In the genomic region with DNA sequence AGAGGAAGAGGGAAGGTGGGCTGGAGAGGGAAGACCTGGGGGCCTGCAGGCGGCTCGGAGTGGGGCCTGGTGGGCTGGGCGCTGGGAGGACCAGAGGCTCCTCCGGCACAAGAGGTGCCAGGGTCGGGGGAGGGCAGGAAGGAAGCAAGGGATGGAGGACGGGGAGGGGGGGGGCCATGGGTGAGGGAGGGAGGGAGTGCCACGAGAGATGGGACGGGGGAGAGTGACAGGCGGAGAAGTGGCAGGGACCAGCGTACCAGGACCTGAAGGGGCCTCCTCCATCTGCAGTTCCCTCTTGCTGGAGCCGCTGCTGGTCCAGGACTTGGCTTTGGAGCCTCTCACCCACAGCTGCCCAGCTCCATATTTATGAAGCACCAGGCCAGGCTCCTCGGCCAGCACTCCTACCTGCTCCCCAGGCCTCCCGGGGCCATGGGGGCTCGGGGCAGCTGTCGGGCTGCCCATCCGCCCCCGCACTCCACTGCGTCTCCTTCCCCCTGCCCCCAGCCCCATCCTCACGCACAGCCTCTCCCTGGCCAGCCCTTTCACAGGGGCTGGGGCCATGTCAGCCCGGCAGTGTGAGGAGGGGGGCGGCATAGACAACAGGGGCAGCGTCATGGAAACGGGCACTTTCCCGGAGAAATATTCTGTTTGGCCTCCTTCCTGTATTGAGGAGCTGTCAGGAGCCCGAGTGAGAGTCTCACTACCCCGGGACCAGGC, we compare ENCODE assay signal across 15 cellular contexts.
A peak's percentile ranks its signal among the peaks of the same experiment; 100 is the strongest.
DNase-seq lines count a peak whose midpoint lies in the region; FAIRE-seq and TF ChIP-seq lines count a peak whose summit lies in the region.
"Had no signal": no experiment of that assay in that cellular context is flagged by ENCODE, and none has a peak within 500 bp of the region (broad histone marks: within the 10 kb centered on the region; RNA-seq: fewer than 3 reads in every experiment).

No MANE protein-coding gene starts in this region.

- H3K4me3 ChIP-seq in right atrium auricular region: no peak overlapping the region
- H3K4me3 ChIP-seq in left ventricle myocardium inferior: no peak overlapping the region
- H3K4me3 ChIP-seq in H1 (ENCODE audit: extremely low read depth in 1 of 4, insufficient read depth in 2 of 4, low read depth in 3 of 4, low read length in 4 of 4): peak overlapping the region in 1 of 4 experiments; percentile 33; a peak in 2 of 8 replicates
- H3K4me3 ChIP-seq: A549, SK-N-MC had no signal

- DNase-seq in right atrium auricular region (ENCODE audit: low spot score) (no peak), left ventricle myocardium inferior (no peak), H1 (ENCODE audit: low read depth in 1 of 2, low spot score in 2 of 2) (no peak), nephron progenitor cell (peak; percentile 41), NCI-H69 (lab: John Stamatoyannopoulos, UW) (no peak), GM03348 (ENCODE audit: low spot score) (no peak), NCI-H1092 treated with DMSO at 0.1 percent for 48 hours (lab: John Stamatoyannopoulos, UW) (no peak)
- DNase-seq in activated naive CD4-positive, alpha-beta T cell treated with anti-CD3 and anti-CD28 coated beads for 36 hours: no peak
- DNase-seq: GF-D8, NCI-H1930, NCI-H2171, NCI-H446 had no signal

- H3K9me3 ChIP-seq in right atrium auricular region (no peaks in the 10 kb centered on the region), left ventricle myocardium inferior (replicated peaks) (no peaks in the 10 kb centered on the region), H1 (ENCODE audit: insufficient read depth in 2 of 2, low read depth in 1 of 2, low read length in 1 of 2) (no peaks in the 10 kb centered on the region)
- H3K9me3 ChIP-seq: A549 had no signal

- H3K36me3 ChIP-seq in right atrium auricular region: no peaks in the 10 kb centered on the region
- peaks cover under 1% of the 10 kb centered on the region for H3K36me3 ChIP-seq in left ventricle myocardium inferior
- no peaks in the 10 kb centered on the region for H3K36me3 ChIP-seq in H1 (ENCODE audit: control insufficient read depth in 2 of 4, insufficient read depth in 4 of 4, low read length in 3 of 4)

- no peak overlapping the region; the same call in 1 of the 2 replicates for H3K18ac ChIP-seq in H1 (ENCODE audit: extremely low read depth, low read length)

- no peak for TF ChIP-seq RAD21 in H1 (IDR thresholded peaks at IDR 0.05 in 1 of 2, conservative IDR thresholded peaks at IDR 0.05 in 1 of 2; ENCODE audit: low read depth in 2 of 2, low read length in 2 of 2)

- H3K27me3 Mint-ChIP-seq in nephron progenitor cell (ENCODE audit: low read depth, poor library complexity): peaks cover 87% of the 10 kb centered on the region
- no peaks in the 10 kb centered on the region for H3K27me3 Mint-ChIP-seq in activated naive CD4-positive, alpha-beta T cell treated with anti-CD3 and anti-CD28 coated beads for 36 hours (ENCODE audit: low read depth)

- H3K4me2 ChIP-seq in H1 (ENCODE audit: insufficient read depth in 1 of 2, low read depth in 2 of 2, low read length in 2 of 2): peak overlapping the region; percentile 30 to 46; a peak in 3 of 4 replicates
- H3K4me2 ChIP-seq: A549 had no signal

- peaks cover 4% of the 10 kb centered on the region; the same call in 1 of the 2 replicates for H3K23me2 ChIP-seq in H1 (ENCODE audit: low read depth, low read length)

- no peak overlapping the region for H2AK5ac ChIP-seq in H1 (ENCODE audit: low read depth, low read length)

- H4K20me1 ChIP-seq in H1 (replicated peaks in 1 of 2; ENCODE audit: control insufficient read depth in 1 of 2, insufficient read depth in 2 of 2, low read length in 2 of 2): no peaks in the 10 kb centered on the region

- no peak for FAIRE-seq in H1 (lab: Jason Lieb, UNC)
- FAIRE-seq: A549 had no signal

- peak overlapping the region; percentile 24; the same call in 1 of the 2 replicates for H2BK5ac ChIP-seq in H1 (ENCODE audit: low read depth, low read length)

- intact Hi-C loops in left ventricle myocardium inferior (cut with micrococcal nuclease): no loop called here
- intact Hi-C loops in activated naive CD4-positive, alpha-beta T cell treated with anti-CD3 and anti-CD28 coated beads for 36 hours (cut with micrococcal nuclease): no loop called here

- H3K27me3 ChIP-seq in right atrium auricular region: no peaks in the 10 kb centered on the region
- H3K27me3 ChIP-seq in left ventricle myocardium inferior (ENCODE audit: low read depth): peaks cover 5% of the 10 kb centered on the region
- peaks cover 0 to 4% (median 1%) of the 10 kb centered on the region in 4 experiments; a peak in 2 of 7 replicates for H3K27me3 ChIP-seq in H1 (replicated peaks in 1 of 4; ENCODE audit: control insufficient read depth in 3 of 4, extremely low read depth in 1 of 4, insufficient read depth in 3 of 4, low read length in 3 of 4)

- TF ChIP-seq CTCF in right atrium auricular region (IDR thresholded peaks at IDR 0.05) (no peak), left ventricle myocardium inferior (IDR thresholded peaks at IDR 0.05; ENCODE audit: borderline replicate concordance) (no peak), H1 (IDR thresholded peaks at IDR 0.05; ENCODE audit: control extremely low read depth in 1 of 3, insufficient read depth in 1 of 3, low read depth in 1 of 3, low read length in 3 of 3) (no peak), nephron progenitor cell (IDR thresholded peaks at IDR 0.05) (no peak)

- no peak overlapping the region for H3K23ac ChIP-seq in H1 (ENCODE audit: insufficient read length)

- no peak overlapping the region for H3K56ac ChIP-seq in H1 (replicated peaks; ENCODE audit: insufficient read length, low read depth, low read length)

- no peak overlapping the region for H2AFZ ChIP-seq in H1 (ENCODE audit: low read length)

- H4K5ac ChIP-seq in H1 (ENCODE audit: insufficient read length, low read depth, low read length): no peak overlapping the region

- H2BK20ac ChIP-seq in H1 (ENCODE audit: low read length): no peak overlapping the region

- H3K27ac Mint-ChIP-seq in nephron progenitor cell: no peak overlapping the region
- H3K27ac Mint-ChIP-seq in activated naive CD4-positive, alpha-beta T cell treated with anti-CD3 and anti-CD28 coated beads for 36 hours: no peak overlapping the region
- H3K27ac Mint-ChIP-seq: IgD-negative memory B cell had no signal

- peak overlapping the region; percentile 58 for H3K4me3 Mint-ChIP-seq in nephron progenitor cell
- no peak overlapping the region for H3K4me3 Mint-ChIP-seq in activated naive CD4-positive, alpha-beta T cell treated with anti-CD3 and anti-CD28 coated beads for 36 hours
- H3K4me3 Mint-ChIP-seq: IgD-negative memory B cell had no signal

- peak overlapping the region; percentile 47 for H4K91ac ChIP-seq in H1 (replicated peaks; ENCODE audit: insufficient read length, low read length)

- H3K4me1 ChIP-seq in right atrium auricular region (peaks cover 0 to 58% of the 10 kb centered on the region in 2 donors), left ventricle myocardium inferior (peaks cover 70% of the 10 kb centered on the region), H1 (replicated peaks in 1 of 4; ENCODE audit: control insufficient read depth in 3 of 4, insufficient read depth in 4 of 4, low read length in 3 of 4) (peaks cover 2 to 35% (median 17%) of the 10 kb centered on the region in 4 experiments)
- H3K4me1 ChIP-seq: A549 had no signal

- POLR2A ChIA-PET in H1 (lab: Charles Lee; ENCODE audit: partially characterized antibody): interaction anchor here (0.7 kb wide), 1 partner anchor 72 kb away, joined by 3 read pairs; no protein-coding TSS in a partner anchor

- TF ChIP-seq POLR2A in H1 (IDR thresholded peaks at IDR 0.05; ENCODE audit: control extremely low read depth in 1 of 2, low read depth in 2 of 2, low read length in 2 of 2): no peak

- CTCF ChIA-PET in H1 (lab: Charles Lee; ENCODE audit: partially characterized antibody): no interaction called here
- CTCF ChIA-PET in activated naive CD4-positive, alpha-beta T cell treated with anti-CD3 and anti-CD28 coated beads for 36 hours (lab: Charles Lee): no interaction called here

- H3K4ac ChIP-seq in H1 (replicated peaks; ENCODE audit: insufficient read length, low read depth, low read length): no peak overlapping the region

- H2BK120ac ChIP-seq in H1 (replicated peaks; ENCODE audit: low read depth, low read length): no peak overlapping the region

- no peak overlapping the region for H3K14ac ChIP-seq in H1 (ENCODE audit: insufficient read length)

- H3K9me3 Mint-ChIP-seq in nephron progenitor cell: no peaks in the 10 kb centered on the region
- H3K9me3 Mint-ChIP-seq in activated naive CD4-positive, alpha-beta T cell treated with anti-CD3 and anti-CD28 coated beads for 36 hours: no peaks in the 10 kb centered on the region
- H3K9me3 Mint-ChIP-seq: IgD-negative memory B cell had no signal

- H2BK12ac ChIP-seq in H1 (ENCODE audit: low read depth, low read length): no peak overlapping the region

- no peaks in the 10 kb centered on the region for H3K36me3 Mint-ChIP-seq in nephron progenitor cell (ENCODE audit: low read depth)
- H3K36me3 Mint-ChIP-seq in activated naive CD4-positive, alpha-beta T cell treated with anti-CD3 and anti-CD28 coated beads for 36 hours (ENCODE audit: low read depth): no peaks in the 10 kb centered on the region

- WGBS in H1 (ENCODE audit: extremely low coverage in 1 of 2, insufficient coverage in 1 of 2, insufficient read length in 1 of 2, insufficient replicate concordance in 2 of 2, low coverage in 1 of 2, low lambda C conversion rate in 2 of 2, missing lambda C conversion rate in 1 of 2), 2 experiments: 63% methylated on average over 12 of the region's 26 CpGs; no CpG with 5 or more reads in 1 of the 2 experiments

- H3K27ac ChIP-seq in right atrium auricular region: peak overlapping the region; percentile 17 to 51
- no peak overlapping the region for H3K27ac ChIP-seq in left ventricle myocardium inferior (replicated peaks)
- no peak overlapping the region for H3K27ac ChIP-seq in H1 (ENCODE audit: low read depth, low read length)
- H3K27ac ChIP-seq: A549, SK-N-MC had no signal

- H3K79me1 ChIP-seq in H1 (ENCODE audit: low read depth, low read length): no peaks in the 10 kb centered on the region

- H4K8ac ChIP-seq in H1 (ENCODE audit: extremely low read depth, insufficient read depth, low read length): peak overlapping the region; percentile 40

- no peak for TF ChIP-seq EP300 in H1 (IDR thresholded peaks at IDR 0.05; ENCODE audit: borderline replicate concordance in 1 of 2, low read depth in 2 of 2, low read length in 2 of 2)

- peaks cover 51% of the 10 kb centered on the region for H3K4me1 Mint-ChIP-seq in nephron progenitor cell
- H3K4me1 Mint-ChIP-seq in activated naive CD4-positive, alpha-beta T cell treated with anti-CD3 and anti-CD28 coated beads for 36 hours (ENCODE audit: low read depth): no peaks in the 10 kb centered on the region

- H3K9ac ChIP-seq in H1 (replicated peaks in 1 of 4; ENCODE audit: extremely low read depth in 1 of 4, low read depth in 3 of 4, low read length in 3 of 4): no peak overlapping the region

- H3K79me2 ChIP-seq in H1 (ENCODE audit: control insufficient read depth in 1 of 2, insufficient read depth in 2 of 2, low read length in 2 of 2): no peaks in the 10 kb centered on the region

- H2BK15ac ChIP-seq in H1 (ENCODE audit: low read length): no peak overlapping the region

Comparison
In these comparisons a context has a peak if more than half of its experiments do, and no peak if none do; other contexts are left out.
1. H3K27ac ChIP-seq: peak in right atrium auricular region (2 of 2); none in left ventricle myocardium inferior (single experiment) and H1 (single experiment).